In the genomic region with DNA sequence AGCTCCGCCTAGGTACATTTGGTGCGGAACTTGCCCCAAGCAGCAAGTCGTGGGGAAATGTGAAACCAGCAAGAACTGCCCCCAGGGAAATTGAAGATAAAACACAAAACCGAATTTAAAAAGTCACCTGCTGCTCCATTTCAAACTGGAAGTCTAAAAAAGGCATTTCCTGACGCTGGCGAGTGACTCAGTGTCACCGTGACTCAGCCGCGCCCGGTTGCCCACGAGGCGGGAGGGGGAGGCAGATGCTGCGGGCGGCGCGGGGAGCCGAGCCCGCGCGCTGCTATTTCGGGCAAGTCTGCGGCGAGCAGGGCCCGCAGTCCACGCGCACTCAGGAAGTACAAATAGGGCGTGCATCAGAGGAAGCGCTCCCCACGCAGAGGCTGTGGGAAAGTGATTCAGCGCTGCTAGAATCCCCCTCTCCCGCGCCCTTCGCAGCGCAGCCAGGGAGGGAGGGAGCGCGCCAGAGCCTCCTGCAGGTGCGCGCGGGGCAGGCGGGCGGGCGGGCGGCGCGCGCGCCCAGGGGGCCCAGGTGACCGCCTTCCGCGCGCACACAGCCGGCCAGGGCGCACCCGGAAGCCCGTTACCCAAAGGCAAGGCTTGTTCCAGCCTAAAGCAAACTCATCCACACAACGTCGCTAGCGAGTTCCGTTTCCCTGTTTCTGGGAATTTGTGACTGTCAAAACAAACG, we compare ENCODE assay signal across 1 cellular context.
A peak's percentile ranks its signal among the peaks of the same experiment; 100 is the strongest.
TF ChIP-seq lines count a peak whose summit lies in the region.

No MANE protein-coding gene starts in this region.

TF ChIP-seq in A549, 52 proteins besides CTCF, POLR2A, EP300 and RAD21 (continued from another document):
- TF ChIP-seq, protein P1, sequence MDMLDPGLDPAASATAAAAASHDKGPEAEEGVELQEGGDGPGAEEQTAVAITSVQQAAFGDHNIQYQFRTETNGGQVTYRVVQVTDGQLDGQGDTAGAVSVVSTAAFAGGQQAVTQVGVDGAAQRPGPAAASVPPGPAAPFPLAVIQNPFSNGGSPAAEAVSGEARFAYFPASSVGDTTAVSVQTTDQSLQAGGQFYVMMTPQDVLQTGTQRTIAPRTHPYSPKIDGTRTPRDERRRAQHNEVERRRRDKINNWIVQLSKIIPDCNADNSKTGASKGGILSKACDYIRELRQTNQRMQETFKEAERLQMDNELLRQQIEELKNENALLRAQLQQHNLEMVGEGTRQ (IDR thresholded peaks at IDR 0.05) = no peak
- TF ChIP-seq FOSL2 (IDR thresholded peaks at IDR 0.05) (peak; percentile 26; the same call in 1 of the 2 replicates), FOSL2 (CRISPR knock-in tag; IDR thresholded peaks at IDR 0.05) (peak; percentile 81), HEYL (CRISPR knock-in tag; IDR thresholded peaks at IDR 0.05) (no peak), JUNB (IDR thresholded peaks at IDR 0.05) (0 out of 2 replicates have a peak, but pooled peaks have one; percentile 32), GATA3 (IDR thresholded peaks at IDR 0.05; ENCODE audit: borderline replicate concordance) (no peak), MAFK (IDR thresholded peaks at IDR 0.05; ENCODE audit: partially characterized antibody) (peak; percentile 11), HOXA7 (CRISPR knock-in tag; IDR thresholded peaks at IDR 0.05) (0 out of 2 replicates have a peak, but pooled peaks have one; percentile 46), ZFP36 (IDR thresholded peaks at IDR 0.05; ENCODE audit: borderline replicate concordance, partially characterized antibody) (no peak), RARB (CRISPR knock-in tag; IDR thresholded peaks at IDR 0.05) (no peak), BHLHE40 (IDR thresholded peaks at IDR 0.05; ENCODE audit: low read depth, low read length) (no peak), FOSB (CRISPR knock-in tag; IDR thresholded peaks at IDR 0.05) (no peak), PHF8 (IDR thresholded peaks at IDR 0.05; ENCODE audit: borderline replicate concordance, low read depth) (no peak), ESRRA (IDR thresholded peaks at IDR 0.05; ENCODE audit: borderline replicate concordance, low read length) (no peak), CHD2 (IDR thresholded peaks at IDR 0.05; ENCODE audit: low read length, partially characterized antibody) (no peak), RCOR1 (IDR thresholded peaks at IDR 0.05; ENCODE audit: low read depth, low read length) (no peak)
- TF ChIP-seq, protein P2, sequence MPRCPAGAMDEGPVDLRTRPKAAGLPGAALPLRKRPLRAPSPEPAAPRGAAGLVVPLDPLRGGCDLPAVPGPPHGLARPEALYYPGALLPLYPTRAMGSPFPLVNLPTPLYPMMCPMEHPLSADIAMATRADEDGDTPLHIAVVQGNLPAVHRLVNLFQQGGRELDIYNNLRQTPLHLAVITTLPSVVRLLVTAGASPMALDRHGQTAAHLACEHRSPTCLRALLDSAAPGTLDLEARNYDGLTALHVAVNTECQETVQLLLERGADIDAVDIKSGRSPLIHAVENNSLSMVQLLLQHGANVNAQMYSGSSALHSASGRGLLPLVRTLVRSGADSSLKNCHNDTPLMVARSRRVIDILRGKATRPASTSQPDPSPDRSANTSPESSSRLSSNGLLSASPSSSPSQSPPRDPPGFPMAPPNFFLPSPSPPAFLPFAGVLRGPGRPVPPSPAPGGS (IDR thresholded peaks at IDR 0.05) = no peak
